Comparison of ENCODE assay signal across 10 cellular contexts in the genomic region with DNA sequence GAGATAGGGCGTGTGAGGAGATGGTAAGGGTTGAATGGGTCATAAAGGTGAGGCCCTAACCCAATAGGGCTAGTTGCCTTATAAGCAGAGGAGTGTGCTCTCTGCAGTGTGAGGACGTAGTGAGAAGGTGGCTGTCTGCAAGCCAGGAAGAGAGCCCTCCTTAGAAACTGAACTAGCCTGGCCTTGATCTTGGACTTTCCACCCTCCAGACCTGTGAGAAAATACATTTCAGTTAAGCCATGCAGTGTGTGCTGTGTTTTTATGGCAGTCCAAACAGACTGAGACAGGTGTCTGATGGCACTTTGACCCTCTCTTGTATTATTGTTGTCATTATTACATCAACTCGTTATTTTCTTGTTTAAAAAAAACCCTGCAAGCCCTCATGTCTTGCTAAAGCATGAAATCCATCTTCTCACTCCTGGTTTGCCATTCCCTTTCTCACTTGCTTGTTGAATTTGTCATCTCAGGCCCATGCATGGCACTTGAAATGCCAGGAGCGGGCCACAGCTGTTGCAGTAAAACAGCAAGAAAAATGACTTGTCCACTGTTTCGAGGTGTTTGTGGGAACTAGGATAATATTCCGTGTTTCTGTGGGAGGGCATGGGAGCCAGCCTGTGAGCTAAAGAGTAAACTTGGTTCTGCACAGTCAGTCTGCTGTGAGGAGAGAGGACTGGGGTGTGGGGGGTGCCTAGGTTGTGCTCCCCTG.
DNase-seq lines count a peak whose midpoint lies in the region; ATAC-seq and TF ChIP-seq lines count a peak whose summit lies in the region.
"Had no signal": no experiment of that assay in that cellular context is flagged by ENCODE, and none has a peak within 500 bp of the region (broad histone marks: within the 10 kb centered on the region; RNA-seq: fewer than 3 reads in every experiment).

No MANE protein-coding gene starts in this region.

- H3K4me2 ChIP-seq in HCT116 (ENCODE audit: low read length) = no peak overlapping the region

- H3K36me3 ChIP-seq in HCT116 (ENCODE audit: control insufficient read depth in 1 of 2, insufficient read depth in 2 of 2, low read length in 2 of 2) (no peaks in the 10 kb centered on the region), spleen (peaks cover 0 to 25% (median 0%) of the 10 kb centered on the region in 6 donors)
- H3K36me3 ChIP-seq: HAP-1 had no signal

- no peak for ATAC-seq in HCT116
- ATAC-seq in HG03460 (IDR thresholded peaks at IDR 0.05; ENCODE audit: unreplicated experiment) = no peak
- ATAC-seq in GM19023 (IDR thresholded peaks at IDR 0.05; ENCODE audit: unreplicated experiment) = no peak

- peak overlapping the region; percentile 38 for H2AFZ ChIP-seq in HCT116 (ENCODE audit: low read depth, low read length, poor library complexity, severe bottlenecking)

- H3K4me3 ChIP-seq in HCT116 (replicated peaks in 1 of 2; ENCODE audit: low read depth in 1 of 2, low read length in 2 of 2) = no peak overlapping the region
- no peak overlapping the region for H3K4me3 ChIP-seq in coronary artery
- no peak overlapping the region for H3K4me3 ChIP-seq in spleen
- H3K4me3 ChIP-seq: HAP-1 had no signal

- intact Hi-C loops in HCT116 (cut with micrococcal nuclease) (loop anchor here (2.0 kb wide), 1 partner anchor 810 kb away; no protein-coding TSS in a partner anchor), spleen (cut with DNase I; ENCODE audit: low total_unique reads) (no loop called here)

- no peaks in the 10 kb centered on the region for H3K79me2 ChIP-seq in HCT116 (ENCODE audit: insufficient read depth, low read length)

- H3K27ac ChIP-seq in HCT116 (ENCODE audit: low read depth, low read length) (no peak overlapping the region), coronary artery (peak overlapping the region; percentile 3 to 36), spleen (peak overlapping the region in 1 of 8 donors; percentile 7)

- H3K27me3 ChIP-seq in HCT116 (ENCODE audit: insufficient read depth, low read length) (0 out of 2 replicates have a peak, but pooled peaks cover 3% of the 10 kb centered on the region), spleen (replicated peaks in 1 of 7) (no peaks in the 10 kb centered on the region)
- H3K27me3 ChIP-seq: esophagus muscularis mucosa had no signal

- no peaks in the 10 kb centered on the region for H4K20me1 ChIP-seq in HCT116 (ENCODE audit: insufficient read depth)

- CTCF ChIA-PET in HCT116 (lab: Charles Lee) = interaction anchor here (0.7 to 1.9 kb wide), 9 partner anchors 8 to 502 kb away, joined by 3 to 12 read pairs (median 3); no protein-coding TSS in a partner anchor
- CTCF ChIA-PET in GM10248 (lab: Yijun Ruan, JAX) = interaction anchor here (0.9 to 2.4 kb wide), 15 partner anchors 8 to 218 kb away, joined by 3 to 27 read pairs (median 4); no protein-coding TSS in a partner anchor

- BruUV-seq in HCT116 (replicated peaks; lab: Mats Ljungman, UMichigan) = no TSS peak

- no peak for TF ChIP-seq RAD21 in HCT116 (IDR thresholded peaks at IDR 0.05; ENCODE audit: low read depth)

- RAD21 ChIA-PET in HCT116 (lab: Charles Lee; ENCODE audit: low non-redundant PET in 1 of 2, low total read pairs in 2 of 2, uncharacterized antibody in 2 of 2, unreplicated experiment in 2 of 2) = no interaction called here

- H3K9me3 ChIP-seq in HCT116 (ENCODE audit: control insufficient read depth in 1 of 2, insufficient read depth in 1 of 2, low read depth in 1 of 2, low read length in 2 of 2) (no peaks in the 10 kb centered on the region), spleen (peaks cover 0 to 2% (median under 1%) of the 10 kb centered on the region in 8 donors)
- H3K9me3 ChIP-seq: HAP-1 had no signal

- 74 to 92% (median 84%) methylated on average over 6 of the region's 6 CpGs for WGBS in spleen, 5 donors

- peaks cover 0 to 3% of the 10 kb centered on the region in 2 experiments; a peak in 1 of 4 replicates for H3K4me1 ChIP-seq in HCT116 (ENCODE audit: control insufficient read depth in 1 of 2, insufficient read depth in 2 of 2, low read length in 2 of 2)
- H3K4me1 ChIP-seq in spleen = peaks cover 6 to 35% (median 22%) of the 10 kb centered on the region in 6 donors
- H3K4me1 ChIP-seq: HAP-1 had no signal

- no peak overlapping the region for H3K9ac ChIP-seq in HCT116 (ENCODE audit: low read length)

- no peaks in the 10 kb centered on the region for H3K9me2 ChIP-seq in HCT116 (ENCODE audit: insufficient read depth)

- no peak for TF ChIP-seq POLR2A in HCT116 (IDR thresholded peaks at IDR 0.05; ENCODE audit: borderline replicate concordance, extremely low read depth, insufficient read depth, insufficient read length)
- TF ChIP-seq POLR2A in spleen (IDR thresholded peaks at IDR 0.05) = no peak

- DNase-seq in activated CD8-positive, alpha-beta memory T cell treated with anti-CD3 and anti-CD28 coated beads, Interleukin-2, amount 50 U/mL, for 48 hours = peak; percentile 50
- no peak for DNase-seq in activated CD8-positive, alpha-beta memory T cell treated with anti-CD3 and anti-CD28 coated beads for 24 hours
- DNase-seq in HCT116 (ENCODE audit: low read depth, low spot score) = no peak
- DNase-seq in coronary artery (ENCODE audit: low spot score) = peak; percentile 36
- DNase-seq in spleen = peak; percentile 39
- no peak for DNase-seq in GM10248 (ENCODE audit: extremely low spot score)

- POLR2A ChIA-PET in HCT116 (lab: Charles Lee) = no interaction called here
- POLR2A ChIA-PET in GM10248 (lab: Yijun Ruan, JAX) = no interaction called here

- no peak for TF ChIP-seq CTCF in HCT116 (IDR thresholded peaks at IDR 0.05 in 2 of 3, conservative IDR thresholded peaks at IDR 0.05 in 1 of 3; ENCODE audit: borderline replicate concordance in 1 of 3, insufficient read depth in 1 of 3, low read depth in 2 of 3, low read length in 2 of 3)
- TF ChIP-seq CTCF in coronary artery (IDR thresholded peaks at IDR 0.05) = no peak
- no peak for TF ChIP-seq CTCF in spleen (IDR thresholded peaks at IDR 0.05 in 8 of 11, conservative IDR thresholded peaks at IDR 0.05 in 3 of 11)
- TF ChIP-seq CTCF in GM10248 (IDR thresholded peaks at IDR 0.05; ENCODE audit: control extremely low read depth, extremely low read depth, low read depth, missing control alignments) = no peak

TF ChIP-seq in HCT116, 20 proteins besides CTCF, POLR2A, EP300 and RAD21:
- TF ChIP-seq ZFX (IDR thresholded peaks at IDR 0.05) = no peak

Comparison
In these comparisons a context has a peak if more than half of its experiments do, and no peak if none do; other contexts are left out.
1. DNase-seq: peak in activated CD8-positive, alpha-beta memory T cell treated with anti-CD3 and anti-CD28 coated beads, Interleukin-2, amount 50 U/mL, for 48 hours (single experiment), coronary artery (single experiment) and spleen (single experiment); none in activated CD8-positive, alpha-beta memory T cell treated with anti-CD3 and anti-CD28 coated beads for 24 hours (single experiment), HCT116 (single experiment) and GM10248 (single experiment).